ENCODE assay signal across 8 cellular contexts in the genomic region with DNA sequence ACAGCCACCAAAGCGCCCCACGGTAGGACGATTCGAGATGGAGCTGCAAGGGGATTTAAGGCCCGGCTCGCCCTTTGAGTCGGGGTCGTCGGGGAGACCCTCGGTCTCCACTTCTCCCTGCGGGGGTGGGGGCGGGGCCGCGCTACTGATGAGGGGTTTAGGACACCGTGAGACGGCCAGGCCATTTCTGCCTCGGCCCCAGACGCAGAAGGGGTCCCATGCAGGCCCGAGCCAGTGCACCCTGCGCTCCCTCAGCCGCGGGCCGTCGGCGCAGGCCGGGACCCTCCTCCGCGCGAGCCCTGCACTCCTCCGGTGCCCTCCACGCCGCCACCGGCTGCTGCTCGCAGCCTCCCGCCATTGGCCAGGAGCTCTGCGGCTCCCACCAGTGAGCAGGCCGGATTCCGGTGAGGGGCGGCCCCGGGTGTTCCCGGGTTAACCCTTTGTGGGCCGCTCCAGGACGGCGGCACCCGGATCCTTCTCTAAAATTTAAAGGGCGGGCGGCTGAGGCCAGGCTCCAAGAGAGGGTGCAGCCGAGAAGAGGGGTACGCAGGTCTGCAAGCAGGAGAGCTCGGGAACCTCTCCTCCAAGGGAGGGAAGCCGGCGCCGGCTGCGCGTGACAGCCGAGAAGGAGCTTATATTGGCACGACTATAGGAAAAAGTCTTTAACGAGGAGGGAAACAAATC. TPM values are rescaled to one million over a fixed set of nuclear protein-coding genes. Genes with fewer than 3 reads are reported as not detected.
DNase-seq lines count a peak whose midpoint lies in the region; ATAC-seq, FAIRE-seq and TF ChIP-seq lines count a peak whose summit lies in the region.

No MANE protein-coding gene starts in this region.

- DNase-seq in COR-L47 (lab: John Stamatoyannopoulos, UW), result peak; percentile 50
- peak; percentile 94 for DNase-seq in H54 (ENCODE audit: insufficient read length, low spot score)
- peak; percentile 90 for DNase-seq in NCI-H226
- peak; percentile 39 to 57 for DNase-seq in activated CD8-positive, alpha-beta memory T cell treated with anti-CD3 and anti-CD28 coated beads for 1 hour (ENCODE audit: extremely low read depth in 1 of 2, low read depth in 1 of 2)
- peak; percentile 69 for DNase-seq in effector CD4-positive, alpha-beta T cell
- peak; percentile 71 for DNase-seq in lung microvascular endothelial cell (ENCODE audit: low read depth in 2 of 2)
- peak; percentile 52 to 68 (median 57) for DNase-seq in stimulated activated CD4-positive, alpha-beta T cell treated with anti-CD3 and anti-CD28 coated beads, TNF-alpha, amount 100 ng/mL, for 48 hours (ENCODE audit: low read depth in 3 of 3)

- TF ChIP-seq POLR2A in H54 (IDR thresholded peaks at IDR 0.05; ENCODE audit: low read depth, low read length), result peak; percentile 75

- no peak for ATAC-seq in GM18517 (IDR thresholded peaks at IDR 0.05; ENCODE audit: unreplicated experiment)

- no peak for FAIRE-seq in H54 (lab: Jason Lieb, UNC)

RNA-seq across cellular contexts. Expression of a gene that starts 18.0 kb away (rescaled TPM):
- total RNA-seq in lung microvascular endothelial cell, result under 0.01 and 0.20 TPM in 2 replicates

RNA-seq across cellular contexts. Expression of a gene that starts 51.8 kb away (rescaled TPM):
- 44.7 and 46.2 TPM in 2 replicates for total RNA-seq in lung microvascular endothelial cell
